ENCODE assay signal across 28 cellular contexts in the genomic region with DNA sequence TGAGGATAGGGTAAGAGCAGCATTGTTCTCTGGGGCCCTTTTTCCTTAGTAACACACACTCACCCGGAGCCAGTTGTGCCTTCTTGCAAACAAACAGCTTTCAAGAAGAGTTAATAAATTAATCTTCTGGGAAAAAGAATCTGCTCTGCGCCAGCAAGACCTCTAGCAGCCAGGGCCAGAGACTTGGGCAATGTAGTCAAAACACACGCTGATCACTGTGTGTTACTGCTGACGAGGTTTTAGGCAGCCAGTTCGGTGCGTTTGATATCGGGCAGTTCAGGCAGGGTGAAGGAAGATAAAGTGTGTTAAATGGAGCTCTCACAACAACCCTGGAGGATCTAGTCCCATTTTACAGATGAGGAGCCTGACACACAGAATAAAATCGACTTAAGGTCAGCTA.
"Had no signal": no experiment of that assay in that cellular context is flagged by ENCODE, and none has a peak within 500 bp of the region (broad histone marks: within the 10 kb centered on the region; RNA-seq: fewer than 3 reads in every experiment).

No MANE protein-coding gene starts in this region.

- DNase-seq: activated B cell treated with CpG ODN at 0.5 μM for 24 hours; activated CD4-positive, alpha-beta T cell treated with anti-CD3 and anti-CD28 coated beads for 36 hours; activated CD8-positive, alpha-beta memory T cell treated with anti-CD3 and anti-CD28 coated beads, Interleukin-2, amount 10 ng/mL, durations not matched to agents 7 days and 5 days; activated CD8-positive, alpha-beta T cell treated with anti-CD3 and anti-CD28 coated beads, Interleukin-2, amount 10 ng/mL, durations not matched to agents 7 days and 5 days; activated naive CD8-positive, alpha-beta T cell treated with anti-CD3 and anti-CD28 coated beads, Interleukin-2, amount 50 U/mL, for 24 hours; activated T-cell treated with anti-CD3 and anti-CD28 coated beads, Interleukin-2, amount 50 U/mL, for 48 hours; amygdala; dermis blood vessel endothelial cell; effector CD4-positive, alpha-beta T cell; esophagus squamous epithelium; glutamatergic neuron; left cardiac atrium; left ventricle myocardium superior; mammary epithelial cell; naive B cell; sigmoid colon; stimulated activated CD4-positive, alpha-beta T cell treated with anti-CD3 and anti-CD28 coated beads, Interleukin-1b, Interleukin-23, amount 100 ng/mL, for 48 hours; stimulated activated naive B cell treated with anti-CD40 and anti-IgM and Interleukin-4, amounts not matched to agents 10 μg/mL and 1 μg/mL and 100 μg/mL, for 72 hours; stomach; T-helper 1 cell; thyroid gland; upper lobe of right lung had no signal

- H3K27me3 Mint-ChIP-seq: activated B cell treated with CpG ODN at 0.5 μM for 24 hours; activated CD4-positive, alpha-beta T cell treated with anti-CD3 and anti-CD28 coated beads for 36 hours; activated CD8-positive, alpha-beta memory T cell treated with anti-CD3 and anti-CD28 coated beads, Interleukin-2, amount 10 ng/mL, durations not matched to agents 7 days and 5 days; activated naive CD4-positive, alpha-beta T cell treated with anti-CD3 and anti-CD28 coated beads, Interleukin-2, amount 50 U/mL, for 24 hours; activated naive CD8-positive, alpha-beta T cell treated with anti-CD3 and anti-CD28 coated beads, Interleukin-2, amount 50 U/mL, for 24 hours; central memory CD8-positive, alpha-beta T cell; naive B cell; stimulated activated naive B cell treated with anti-CD40 and anti-IgM and Interleukin-4, amounts not matched to agents 10 μg/mL and 1 μg/mL and 100 μg/mL, for 72 hours had no signal

- H3K4me1 ChIP-seq: sigmoid colon, stomach, upper lobe of right lung had no signal

- H2AFZ ChIP-seq: hepatocyte had no signal

- ATAC-seq: activated CD4-positive, alpha-beta T cell treated with anti-CD3 and anti-CD28 coated beads for 36 hours; activated CD8-positive, alpha-beta memory T cell treated with anti-CD3 and anti-CD28 coated beads, Interleukin-2, amount 10 ng/mL, durations not matched to agents 7 days and 5 days; activated CD8-positive, alpha-beta T cell treated with anti-CD3 and anti-CD28 coated beads, Interleukin-2, amount 10 ng/mL, durations not matched to agents 7 days and 5 days; activated naive CD8-positive, alpha-beta T cell treated with anti-CD3 and anti-CD28 coated beads, Interleukin-2, amount 50 U/mL, for 24 hours; left ventricle myocardium superior; stimulated activated naive B cell treated with anti-CD40 and anti-IgM and Interleukin-4, amounts not matched to agents 10 μg/mL and 1 μg/mL and 100 μg/mL, for 72 hours; upper lobe of right lung had no signal

- H3K4me3 Mint-ChIP-seq: activated B cell treated with CpG ODN at 0.5 μM for 24 hours; activated CD4-positive, alpha-beta T cell treated with anti-CD3 and anti-CD28 coated beads for 36 hours; activated CD8-positive, alpha-beta memory T cell treated with anti-CD3 and anti-CD28 coated beads, Interleukin-2, amount 10 ng/mL, durations not matched to agents 7 days and 5 days; activated CD8-positive, alpha-beta T cell treated with anti-CD3 and anti-CD28 coated beads, Interleukin-2, amount 10 ng/mL, durations not matched to agents 7 days and 5 days; activated naive CD4-positive, alpha-beta T cell treated with anti-CD3 and anti-CD28 coated beads, Interleukin-2, amount 50 U/mL, for 24 hours; activated naive CD8-positive, alpha-beta T cell treated with anti-CD3 and anti-CD28 coated beads, Interleukin-2, amount 50 U/mL, for 24 hours; central memory CD8-positive, alpha-beta T cell; naive B cell; stimulated activated naive B cell treated with anti-CD40 and anti-IgM and Interleukin-4, amounts not matched to agents 10 μg/mL and 1 μg/mL and 100 μg/mL, for 72 hours; T-helper 2 cell treated with Interferon-gamma antibody and Interleukin-4, amounts not matched to agents 5 μg/mL and 100 μg/mL, for 36 hours had no signal

- H3K27ac ChIP-seq: epithelial cell of prostate, esophagus squamous epithelium, hepatocyte, sigmoid colon, stomach, thyroid gland, upper lobe of right lung had no signal

- H3K27ac Mint-ChIP-seq: activated B cell treated with CpG ODN at 0.5 μM for 24 hours; activated CD4-positive, alpha-beta T cell treated with anti-CD3 and anti-CD28 coated beads for 36 hours; activated CD8-positive, alpha-beta memory T cell treated with anti-CD3 and anti-CD28 coated beads, Interleukin-2, amount 10 ng/mL, durations not matched to agents 7 days and 5 days; activated CD8-positive, alpha-beta T cell treated with anti-CD3 and anti-CD28 coated beads, Interleukin-2, amount 10 ng/mL, durations not matched to agents 7 days and 5 days; activated naive CD8-positive, alpha-beta T cell treated with anti-CD3 and anti-CD28 coated beads, Interleukin-2, amount 50 U/mL, for 24 hours; T-helper 2 cell treated with Interferon-gamma antibody and Interleukin-4, amounts not matched to agents 5 μg/mL and 100 μg/mL, for 36 hours had no signal

- H3K36me3 ChIP-seq: sigmoid colon, thyroid gland, upper lobe of right lung had no signal

- H3K4me3 ChIP-seq: esophagus squamous epithelium, hepatocyte, sigmoid colon, smooth muscle cell, stomach, thyroid gland, upper lobe of right lung had no signal

- H3K9me3 Mint-ChIP-seq: activated B cell treated with CpG ODN at 0.5 μM for 24 hours; activated naive CD4-positive, alpha-beta T cell treated with anti-CD3 and anti-CD28 coated beads, Interleukin-2, amount 50 U/mL, for 24 hours; central memory CD8-positive, alpha-beta T cell had no signal

- H3K4me2 ChIP-seq: hepatocyte, smooth muscle cell had no signal

- H3K27me3 ChIP-seq: esophagus squamous epithelium, hepatocyte, sigmoid colon, stomach, thyroid gland, upper lobe of right lung had no signal

- H3K9me3 ChIP-seq: esophagus squamous epithelium, sigmoid colon, stomach, thyroid gland, upper lobe of right lung had no signal
